In genomic region chr10:63673246-63673645, GRCh38 we compare ENCODE assay signal across 13 cellular contexts.
"Had no signal": no experiment of that assay in that cellular context is flagged by ENCODE, and none has a peak within 500 bp of the region (broad histone marks: within the 10 kb centered on the region; RNA-seq: fewer than 3 reads in every experiment).

No MANE protein-coding gene starts in this region.

- H3K27ac Mint-ChIP-seq: activated naive CD4-positive, alpha-beta T cell treated with anti-CD3 and anti-CD28 coated beads, Interleukin-2, amount 50 U/mL, for 24 hours; naive thymus-derived CD8-positive, alpha-beta T cell; T-helper 1 cell treated with Interleukin-12 subunit alpha and Interleukin-12 subunit beta and Interleukin-4 antibody, amounts not matched to agents 30 μg/mL and 1 μg/mL, for 36 hours had no signal

- H3K9me3 ChIP-seq: lower lobe of right lung, right lobe of liver had no signal

- H3K4me3 Mint-ChIP-seq: activated naive CD4-positive, alpha-beta T cell treated with anti-CD3 and anti-CD28 coated beads, Interleukin-2, amount 50 U/mL, for 24 hours; naive thymus-derived CD8-positive, alpha-beta T cell; T-helper 1 cell treated with Interleukin-12 subunit alpha and Interleukin-12 subunit beta and Interleukin-4 antibody, amounts not matched to agents 30 μg/mL and 1 μg/mL, for 36 hours had no signal

- H3K27me3 ChIP-seq: right lobe of liver had no signal

- H3K4me3 ChIP-seq: lower lobe of right lung, right lobe of liver had no signal

- H3K36me3 ChIP-seq: lower lobe of right lung, right lobe of liver had no signal

- ATAC-seq: activated CD4-positive, CD25-positive, alpha-beta regulatory T cell treated with anti-CD3 and anti-CD28 coated beads, Interleukin-2, amount 50 U/mL, for 24 hours; lower lobe of right lung; naive thymus-derived CD8-positive, alpha-beta T cell had no signal

- H3K27ac ChIP-seq: lower lobe of right lung had no signal

- DNase-seq: activated CD4-positive, alpha-beta T cell treated with anti-CD3 and anti-CD28 coated beads, Interleukin-2, amount 50 U/mL, for 4 hours; activated T-cell treated with anti-CD3 and anti-CD28 coated beads, Interleukin-2, amount 50 U/mL, for 1 hour; foreskin melanocyte; kidney glomerular epithelial cell; lower lobe of right lung; naive thymus-derived CD8-positive, alpha-beta T cell; nucleus accumbens; right lobe of liver; stimulated activated naive CD4-positive, alpha-beta T cell treated with Interleukin-2 at 50 U/mL for 16 hours; trophoblast cell had no signal

- H3K36me3 Mint-ChIP-seq: activated naive CD4-positive, alpha-beta T cell treated with anti-CD3 and anti-CD28 coated beads, Interleukin-2, amount 50 U/mL, for 24 hours; naive thymus-derived CD8-positive, alpha-beta T cell had no signal

- H3K4me1 Mint-ChIP-seq: activated naive CD4-positive, alpha-beta T cell treated with anti-CD3 and anti-CD28 coated beads, Interleukin-2, amount 50 U/mL, for 24 hours had no signal

- H3K9me3 Mint-ChIP-seq: activated naive CD4-positive, alpha-beta T cell treated with anti-CD3 and anti-CD28 coated beads, Interleukin-2, amount 50 U/mL, for 24 hours; naive thymus-derived CD8-positive, alpha-beta T cell; T-helper 1 cell treated with Interleukin-12 subunit alpha and Interleukin-12 subunit beta and Interleukin-4 antibody, amounts not matched to agents 30 μg/mL and 1 μg/mL, for 36 hours had no signal
